ENCODE assay signal across 17 cellular contexts in the genomic region with DNA sequence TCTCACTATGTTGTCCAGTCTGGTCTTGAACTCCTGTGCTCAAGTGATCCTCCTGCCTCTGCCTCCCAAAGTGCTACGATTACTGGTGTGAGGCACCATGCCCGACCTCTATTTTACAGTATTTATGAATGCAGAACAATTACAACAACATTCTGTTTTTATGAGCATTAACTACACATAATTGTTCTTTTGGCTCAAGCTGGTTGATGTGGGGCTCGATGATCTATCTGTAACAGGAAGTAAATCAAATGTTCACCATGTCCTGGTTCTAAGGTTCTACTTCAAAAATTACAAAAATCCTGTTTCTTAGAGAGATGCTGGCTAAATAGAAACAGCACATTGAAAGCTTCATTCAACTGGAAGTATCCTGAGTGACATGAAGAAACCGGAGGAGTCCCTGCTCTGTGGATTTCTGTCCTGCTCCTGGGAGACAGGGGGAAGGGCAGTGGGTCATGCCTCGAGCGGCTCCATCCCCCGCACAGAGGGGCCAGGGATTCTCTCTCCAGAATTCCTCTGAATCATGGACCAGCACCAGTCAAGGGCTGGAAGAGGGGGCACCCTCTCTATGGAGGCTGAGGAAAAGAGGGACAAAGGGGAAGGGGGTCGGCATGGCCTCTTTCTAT. TPM values are rescaled to one million over a fixed set of nuclear protein-coding genes. Genes with fewer than 3 reads are reported as not detected.
DNase-seq lines count a peak whose midpoint lies in the region; ATAC-seq lines count a peak whose summit lies in the region.
"Had no signal": no experiment of that assay in that cellular context is flagged by ENCODE, and none has a peak within 500 bp of the region (broad histone marks: within the 10 kb centered on the region; RNA-seq: fewer than 3 reads in every experiment).

No MANE protein-coding gene starts in this region.

- H3K9me3 ChIP-seq in duodenal mucosa (ENCODE audit: control insufficient read depth in 1 of 2, low read length in 2 of 2) (no peaks in the 10 kb centered on the region), muscle layer of duodenum (ENCODE audit: control insufficient read depth in 1 of 2, low read length in 2 of 2) (no peaks in the 10 kb centered on the region)
- H3K9me3 ChIP-seq: gastroesophageal sphincter had no signal

- 46% methylated on average over 8 of the region's 8 CpGs for WGBS in urinary bladder

- ATAC-seq in HG03565 (IDR thresholded peaks at IDR 0.05; ENCODE audit: unreplicated experiment): no peak

- H3K4me3 ChIP-seq in duodenal mucosa (ENCODE audit: low read depth in 1 of 2, low read length in 2 of 2): peak overlapping the region; percentile 29 to 32
- H3K4me3 ChIP-seq in muscle layer of duodenum (ENCODE audit: low read depth in 1 of 2, low read length in 2 of 2): no peak overlapping the region
- no peak overlapping the region for H3K4me3 ChIP-seq in urinary bladder (ENCODE audit: low read depth, low read length)
- H3K4me3 ChIP-seq: gastroesophageal sphincter had no signal

- H3K27me3 ChIP-seq in duodenal mucosa (ENCODE audit: control insufficient read depth in 1 of 2, insufficient read depth in 2 of 2, low read length in 2 of 2): no peaks in the 10 kb centered on the region
- no peaks in the 10 kb centered on the region for H3K27me3 ChIP-seq in muscle layer of duodenum (ENCODE audit: low read depth, low read length)
- H3K27me3 ChIP-seq: gastroesophageal sphincter had no signal

- peak overlapping the region; percentile 57 to 63 for H3K9ac ChIP-seq in duodenal mucosa (ENCODE audit: low read depth in 1 of 2, low read length in 2 of 2)

- peak overlapping the region; percentile 87 for H3K27ac ChIP-seq in duodenal mucosa (ENCODE audit: low read depth, low read length)
- H3K27ac ChIP-seq in muscle layer of duodenum (ENCODE audit: low read length): peak overlapping the region; percentile 70
- H3K27ac ChIP-seq in urinary bladder (ENCODE audit: low read depth): peak overlapping the region; percentile 19
- H3K27ac ChIP-seq: gastroesophageal sphincter had no signal

- DNase-seq in NCI-H2171 treated with DMSO at 0.1 percent for 48 hours (lab: John Stamatoyannopoulos, UW) (peak; percentile 26), NCI-H2171 (lab: John Stamatoyannopoulos, UW) (no peak), H4 (ENCODE audit: low spot score) (no peak), SKM-1 (lab: John Stamatoyannopoulos, UW; ENCODE audit: unreplicated experiment) (no peak)
- DNase-seq: activated CD4-positive, CD25-positive, alpha-beta regulatory T cell treated with anti-CD3 and anti-CD28 coated beads, Interleukin-2, amount 50 U/mL, for 72 hours; activated CD8-positive, alpha-beta memory T cell treated with anti-CD3 and anti-CD28 coated beads, Interleukin-2, amount 50 U/mL, for 48 hours; activated naive CD8-positive, alpha-beta T cell treated with anti-CD3 and anti-CD28 coated beads for 36 hours; islet precursor cell; Karpas-422; NK-92 treated with Interleukin-12 subunit alpha and Interleukin-12 subunit beta, amount 100 ng/mL, for 24 hours had no signal

- H3K4me1 ChIP-seq in duodenal mucosa (ENCODE audit: control insufficient read depth in 1 of 2, insufficient read depth in 2 of 2, low read length in 2 of 2) (peaks cover 19 to 38% of the 10 kb centered on the region in 2 donors), muscle layer of duodenum (ENCODE audit: control insufficient read depth in 1 of 2, insufficient read depth in 2 of 2, low read length in 2 of 2) (peaks cover 3 to 17% of the 10 kb centered on the region in 2 donors), urinary bladder (ENCODE audit: insufficient read depth) (no peaks in the 10 kb centered on the region)

- H3K36me3 ChIP-seq in duodenal mucosa (ENCODE audit: control insufficient read depth in 1 of 2, insufficient read depth in 2 of 2, low read length in 2 of 2): peaks cover 3% of the 10 kb centered on the region in 2 donors
- no peaks in the 10 kb centered on the region for H3K36me3 ChIP-seq in muscle layer of duodenum (ENCODE audit: control insufficient read depth in 1 of 2, insufficient read depth in 2 of 2, low read length in 2 of 2)
- H3K36me3 ChIP-seq in urinary bladder (ENCODE audit: insufficient read depth): no peaks in the 10 kb centered on the region
- H3K36me3 ChIP-seq: gastroesophageal sphincter had no signal

RNA-seq across cellular contexts. Expression of gene FA2H, which starts 31.5 kb away (rescaled TPM):
- 0.26 TPM for total RNA-seq in urinary bladder
- 2.7 TPM for polyA plus RNA-seq in urinary bladder
- total RNA-seq in H4 (2014; rRNA removed; shearing (Covaris generic)): not detected in 2 replicates
- total RNA-seq: activated naive CD8-positive, alpha-beta T cell treated with anti-CD3 and anti-CD28 coated beads for 36 hours; neural crest cell had no signal
- polyA plus RNA-seq: AG04450 had no signal

RNA-seq across cellular contexts. Expression of gene MLKL, which starts 42.5 kb away (rescaled TPM):
- total RNA-seq in urinary bladder: 5.2 TPM
- polyA plus RNA-seq in urinary bladder: 10.7 TPM
- 6.6 and 8.4 TPM in 2 replicates for total RNA-seq in H4 (2014; rRNA removed; shearing (Covaris generic))
- total RNA-seq: neural crest cell had no signal

Comparison
In these comparisons a context has a peak if more than half of its experiments do, and no peak if none do; other contexts are left out.
1. H3K27ac ChIP-seq: peak in every context shown above with its lines; median percentile 87 in duodenal mucosa; 70 in muscle layer of duodenum; 19 in urinary bladder.
2. H3K4me3 ChIP-seq: peak in duodenal mucosa (2 of 2); none in muscle layer of duodenum (0 of 2) and urinary bladder (single experiment).